Comparison of ENCODE assay signal across 9 cellular contexts in the genomic region with DNA sequence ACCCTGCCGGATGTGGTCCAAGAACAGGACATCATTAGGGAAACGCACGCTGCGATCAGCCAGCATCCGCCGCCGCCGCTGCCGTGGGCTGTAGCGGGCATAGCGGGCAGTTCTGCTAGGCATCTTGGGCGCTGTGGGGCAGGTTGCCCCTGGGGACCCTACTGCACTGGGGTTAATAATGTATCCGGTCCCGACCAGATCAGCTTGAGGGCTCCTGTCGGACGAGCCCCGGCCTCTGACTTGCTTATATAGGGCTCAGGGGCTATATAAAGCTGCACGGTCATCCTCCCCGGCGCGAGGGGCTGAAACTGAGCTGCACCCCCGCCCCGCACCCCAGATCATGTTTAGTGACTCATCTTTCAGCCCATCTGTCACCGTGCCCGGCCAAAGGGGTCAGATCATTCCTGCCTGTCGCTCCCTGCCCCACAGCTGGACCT. TPM values are rescaled to one million over a fixed set of nuclear protein-coding genes. Genes with fewer than 3 reads are reported as not detected.
DNase-seq lines count a peak whose midpoint lies in the region; TF ChIP-seq lines count a peak whose summit lies in the region.
"Had no signal": no experiment of that assay in that cellular context is flagged by ENCODE, and none has a peak within 500 bp of the region (broad histone marks: within the 10 kb centered on the region; RNA-seq: fewer than 3 reads in every experiment).

PPP1R27 (minus strand) TSS at position 220 of the 437 bp plus-strand sequence; CDS start at position 123, 97 bp downstream.

- no peaks in the 10 kb centered on the region for H4K20me1 ChIP-seq in hepatocyte (ENCODE audit: insufficient read depth, poor library complexity, severe bottlenecking)

- H3K27ac ChIP-seq in hepatocyte (peak within 1 kb of the TSS; percentile 96), skin epidermis (peak within 1 kb of the TSS in 15 of 21 experiments; percentile 73 to 97 (median 93))

- no peak for TF ChIP-seq CTCF in HFFc6 (IDR thresholded peaks at IDR 0.05)
- TF ChIP-seq CTCF in WI38 (IDR thresholded peaks at IDR 0.05; ENCODE audit: low read depth, low read length) = no peak
- no peak for TF ChIP-seq CTCF in hepatocyte (IDR thresholded peaks at IDR 0.05; ENCODE audit: poor library complexity)

- peak within 1 kb of the TSS; percentile 92 for H3K27ac Mint-ChIP-seq in HFFc6

- H3K9me3 ChIP-seq in hepatocyte (ENCODE audit: low read depth) = no peaks in the 10 kb centered on the region

- peak within 1 kb of the TSS; percentile 32 for H2AFZ ChIP-seq in hepatocyte

- peak within 1 kb of the TSS; percentile 97 for H3K4me2 ChIP-seq in hepatocyte

- H3K27me3 Mint-ChIP-seq in HFFc6 (ENCODE audit: insufficient read depth) = peaks cover 2% of the 10 kb centered on the region; the same call in 1 of the 2 replicates

- 98% methylated on average over 20 of the region's 26 CpGs for WGBS in hepatocyte (ENCODE audit: low lambda C conversion rate, missing lambda C conversion rate)

- no peaks in the 10 kb centered on the region for H3K36me3 ChIP-seq in hepatocyte (replicated peaks; ENCODE audit: insufficient read depth, low read depth)

- H3K79me2 ChIP-seq in hepatocyte = peaks cover 32% of the 10 kb centered on the region

- H3K9me2 ChIP-seq in hepatocyte (replicated peaks; ENCODE audit: insufficient read depth) = no peaks in the 10 kb centered on the region

- H3K4me3 Mint-ChIP-seq in HFFc6 = peak within 1 kb of the TSS; percentile 87

- peaks cover 21% of the 10 kb centered on the region for H3K4me1 Mint-ChIP-seq in HFFc6 (ENCODE audit: low read depth)

- H3K4me3 ChIP-seq in WI38 (ENCODE audit: low read depth, low read length) (peak within 1 kb of the TSS; percentile 72), hepatocyte (peak within 1 kb of the TSS; percentile 50), skin epidermis (peak within 1 kb of the TSS in 4 of 7 experiments; percentile 73 to 91 (median 80))

- no peaks in the 10 kb centered on the region for H3K36me3 Mint-ChIP-seq in HFFc6 (ENCODE audit: low read depth)

- H3K27me3 ChIP-seq in hepatocyte = no peaks in the 10 kb centered on the region

- no peak for DNase-seq in HFFc6
- DNase-seq in hepatocyte (ENCODE audit: low spot score) = no peak
- no peak for DNase-seq in activated CD8-positive, alpha-beta memory T cell treated with anti-CD3 and anti-CD28 coated beads, Interleukin-2, amount 50 U/mL, for 48 hours
- no peak for DNase-seq in OCI-M2 (lab: John Stamatoyannopoulos, UW; ENCODE audit: unreplicated experiment)
- DNase-seq in NOMO-1 treated with dmso at 0.1 percent for 144 hours (lab: John Stamatoyannopoulos, UW; ENCODE audit: unreplicated experiment) = no peak
- no peak for DNase-seq in NCI-H1417 treated with DMSO at 0.1 percent for 48 hours (lab: John Stamatoyannopoulos, UW)

- no peaks in the 10 kb centered on the region for H3K9me3 Mint-ChIP-seq in HFFc6

- H3K4me1 ChIP-seq in hepatocyte (ENCODE audit: insufficient read depth) = peaks cover 21% of the 10 kb centered on the region

RNA-seq across cellular contexts. Expression of gene PPP1R27, which starts in this region (rescaled TPM):
- total RNA-seq in HFFc6 (2021; fragmentation: NEBNext Ultra II Directional; extraction: Animal tissue kit (Norgen Biotek cat#: 25700)) = not detected
- not detected in 2 replicates for total RNA-seq in hepatocyte
- 0.56 and 0.72 TPM in 2 replicates for polyA plus RNA-seq in hepatocyte
- total RNA-seq: activated CD8-positive, alpha-beta memory T cell treated with anti-CD3 and anti-CD28 coated beads for 36 hours had no signal
